Comparison of ENCODE assay signal across 8 cellular contexts in the genomic region with DNA sequence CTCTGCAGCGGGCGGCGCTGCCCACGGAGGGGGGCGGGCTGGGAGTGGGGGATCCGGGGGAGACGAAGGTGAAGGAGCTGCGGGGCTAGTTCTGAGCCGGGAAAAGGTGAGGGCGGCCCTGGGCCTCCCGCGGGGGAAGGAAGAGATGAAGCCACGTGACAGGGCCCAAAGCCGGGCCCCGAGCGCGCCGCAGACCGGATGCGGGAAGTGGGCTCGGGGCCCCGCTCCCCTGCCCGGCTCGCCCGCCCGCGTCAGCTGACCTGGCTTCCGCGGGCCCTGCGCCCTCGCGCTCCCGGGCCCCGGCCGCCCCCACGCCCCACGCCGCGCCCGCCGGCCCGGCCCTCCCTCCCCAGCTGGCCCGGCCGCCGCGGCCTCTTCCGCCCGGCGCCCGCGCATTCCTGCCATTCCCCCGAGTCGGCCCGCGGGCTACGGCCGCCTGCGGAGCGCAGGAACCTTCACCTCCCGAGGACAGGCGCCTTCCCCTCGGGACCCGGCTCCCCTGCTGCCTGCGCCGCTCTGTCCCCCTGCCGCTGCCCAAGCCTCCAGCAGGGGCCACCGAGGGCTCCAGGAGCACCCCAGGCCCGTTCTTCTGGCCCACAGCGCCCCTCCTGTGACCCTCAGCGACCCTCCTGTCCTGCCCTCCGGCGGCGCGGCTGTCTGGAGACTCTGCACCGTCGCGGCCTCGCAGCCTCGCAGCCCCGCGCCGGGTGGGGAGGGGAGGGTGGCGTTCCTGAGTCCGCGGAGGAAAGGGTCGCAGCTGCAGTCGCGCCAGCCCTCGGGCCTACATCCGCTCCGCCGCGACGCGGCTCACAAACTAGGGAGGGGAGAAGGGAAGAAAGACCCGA. TPM values are rescaled to one million over a fixed set of nuclear protein-coding genes. Genes with fewer than 3 reads are reported as not detected.
DNase-seq lines count a peak whose midpoint lies in the region; ATAC-seq and TF ChIP-seq lines count a peak whose summit lies in the region.

No MANE protein-coding gene starts in this region.

- H3K27ac ChIP-seq in HCT116 (ENCODE audit: low read depth, low read length) (peak overlapping the region; percentile 61), coronary artery (peak overlapping the region; percentile 95 to 99), left lung (peak overlapping the region; percentile 99 to 100)

- H3K9me3 ChIP-seq in HCT116 (ENCODE audit: control insufficient read depth in 1 of 2, insufficient read depth in 1 of 2, low read depth in 1 of 2, low read length in 2 of 2), result no peaks in the 10 kb centered on the region
- no peaks in the 10 kb centered on the region for H3K9me3 ChIP-seq in left lung

- RAD21 ChIA-PET in HCT116 (lab: Charles Lee; ENCODE audit: low non-redundant PET in 1 of 2, low total read pairs in 2 of 2, uncharacterized antibody in 2 of 2, unreplicated experiment in 2 of 2), result no interaction called here

- H3K27me3 ChIP-seq in HCT116 (ENCODE audit: insufficient read depth, low read length) (no peaks in the 10 kb centered on the region), left lung (no peaks in the 10 kb centered on the region)

- CTCF ChIA-PET in HCT116 (lab: Charles Lee), result interaction anchor here (0.9 to 1.0 kb wide), 2 partner anchors 67 to 109 kb away, joined by 3 read pairs; partner anchors contain the start of gene WNK1

- H3K79me2 ChIP-seq in HCT116 (ENCODE audit: insufficient read depth, low read length), result no peaks in the 10 kb centered on the region

- ATAC-seq in HCT116 (peak; percentile 81), left lung (peak; percentile 59)

- intact Hi-C loops in HCT116 (cut with micrococcal nuclease) (loop anchor here (5.0 kb wide), 1 partner anchor 109 kb away; the partner anchor contains the start of gene WNK1), left lung (cut with DNase I) (no loop called here)

- peak; percentile 30 for TF ChIP-seq POLR2A in HCT116 (IDR thresholded peaks at IDR 0.05; ENCODE audit: borderline replicate concordance, extremely low read depth, insufficient read depth, insufficient read length)

- no TSS peak for BruUV-seq in HCT116 (replicated peaks; lab: Mats Ljungman, UMichigan)

- no peak for TF ChIP-seq RAD21 in HCT116 (IDR thresholded peaks at IDR 0.05; ENCODE audit: low read depth)

- peak overlapping the region; percentile 68 for H3K9ac ChIP-seq in HCT116 (ENCODE audit: low read length)

- H3K4me1 ChIP-seq in HCT116 (ENCODE audit: control insufficient read depth in 1 of 2, insufficient read depth in 2 of 2, low read length in 2 of 2), result peaks cover 10 to 47% of the 10 kb centered on the region in 2 experiments
- peaks cover 46 to 87% of the 10 kb centered on the region in 2 donors for H3K4me1 ChIP-seq in left lung

- H3K36me3 ChIP-seq in HCT116 (ENCODE audit: control insufficient read depth in 1 of 2, insufficient read depth in 2 of 2, low read length in 2 of 2), result no peaks in the 10 kb centered on the region
- H3K36me3 ChIP-seq in left lung, result peaks cover 0 to 7% of the 10 kb centered on the region in 2 donors

- no peaks in the 10 kb centered on the region for H4K20me1 ChIP-seq in HCT116 (ENCODE audit: insufficient read depth)

- no peak for DNase-seq in HCT116 (ENCODE audit: low read depth, low spot score)
- peak; percentile 56 for DNase-seq in NAMALWA (ENCODE audit: low spot score)
- DNase-seq in activated CD4-positive, alpha-beta T cell treated with anti-CD3 and anti-CD28 coated beads for 48 hours, result peak; percentile 82
- DNase-seq in coronary artery (ENCODE audit: low spot score), result peak; percentile 80
- peak; percentile 87 to 96 for DNase-seq in left lung
- peak; percentile 71 for DNase-seq in stimulated activated CD4-positive, alpha-beta T cell treated with anti-CD3 and anti-CD28 coated beads, Interleukin-4, amount 100 ng/mL, for 24 hours
- DNase-seq in COLO829 (ENCODE audit: low spot score), result no peak

- POLR2A ChIA-PET in HCT116 (lab: Charles Lee), result interaction anchor here (0.7 to 1.4 kb wide), 2 partner anchors 108 to 109 kb away, joined by 3 to 8 read pairs; partner anchors contain the start of gene WNK1

- peak overlapping the region; percentile 76 for H3K4me2 ChIP-seq in HCT116 (ENCODE audit: low read length)

- H3K4me3 ChIP-seq in HCT116 (replicated peaks in 1 of 2; ENCODE audit: low read depth in 1 of 2, low read length in 2 of 2), result peak overlapping the region; percentile 44 to 55
- H3K4me3 ChIP-seq in coronary artery, result peak overlapping the region; percentile 78
- peak overlapping the region; percentile 59 to 66 for H3K4me3 ChIP-seq in left lung

- H2AFZ ChIP-seq in HCT116 (ENCODE audit: low read depth, low read length, poor library complexity, severe bottlenecking), result peak overlapping the region; percentile 49

- TF ChIP-seq CTCF in GM12874 (IDR thresholded peaks at IDR 0.05; ENCODE audit: insufficient read depth, low read depth, low read length) (peak; percentile 60), HCT116 (IDR thresholded peaks at IDR 0.05 in 2 of 3, conservative IDR thresholded peaks at IDR 0.05 in 1 of 3; ENCODE audit: borderline replicate concordance in 1 of 3, insufficient read depth in 1 of 3, low read depth in 2 of 3, low read length in 2 of 3) (peak in 2 of 3 experiments; percentile 29 to 40; a peak in 2 of 6 replicates), coronary artery (IDR thresholded peaks at IDR 0.05) (no peak), left lung (IDR thresholded peaks at IDR 0.05) (peak; percentile 8 to 49)

- H3K9me2 ChIP-seq in HCT116 (ENCODE audit: insufficient read depth), result no peaks in the 10 kb centered on the region

TF ChIP-seq in HCT116, 20 proteins besides CTCF, POLR2A, EP300 and RAD21 (continues in another document):
- TF ChIP-seq CEBPB (IDR thresholded peaks at IDR 0.05; ENCODE audit: low read depth), result no peak
- TF ChIP-seq, protein P1, sequence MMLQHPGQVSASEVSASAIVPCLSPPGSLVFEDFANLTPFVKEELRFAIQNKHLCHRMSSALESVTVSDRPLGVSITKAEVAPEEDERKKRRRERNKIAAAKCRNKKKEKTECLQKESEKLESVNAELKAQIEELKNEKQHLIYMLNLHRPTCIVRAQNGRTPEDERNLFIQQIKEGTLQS (IDR thresholded peaks at IDR 0.05), result no peak
- TF ChIP-seq ZFX (IDR thresholded peaks at IDR 0.05), result peak; percentile 95
- no peak for TF ChIP-seq SIN3A (IDR thresholded peaks at IDR 0.05; ENCODE audit: low read depth)
- no peak for TF ChIP-seq TCF7L2 (IDR thresholded peaks at IDR 0.05; ENCODE audit: borderline replicate concordance, extremely low read depth, insufficient read depth, insufficient read length)
- TF ChIP-seq SP1 (IDR thresholded peaks at IDR 0.05; ENCODE audit: low read depth), result no peak
- TF ChIP-seq ZNF274 (IDR thresholded peaks at IDR 0.05; ENCODE audit: low read depth, low read length), result no peak
- TF ChIP-seq EZH2 (IDR thresholded peaks at IDR 0.05), result no peak
- no peak for TF ChIP-seq EZH2phosphoT487 (IDR thresholded peaks at IDR 0.05; ENCODE audit: borderline replicate concordance)
- TF ChIP-seq, protein P2, sequence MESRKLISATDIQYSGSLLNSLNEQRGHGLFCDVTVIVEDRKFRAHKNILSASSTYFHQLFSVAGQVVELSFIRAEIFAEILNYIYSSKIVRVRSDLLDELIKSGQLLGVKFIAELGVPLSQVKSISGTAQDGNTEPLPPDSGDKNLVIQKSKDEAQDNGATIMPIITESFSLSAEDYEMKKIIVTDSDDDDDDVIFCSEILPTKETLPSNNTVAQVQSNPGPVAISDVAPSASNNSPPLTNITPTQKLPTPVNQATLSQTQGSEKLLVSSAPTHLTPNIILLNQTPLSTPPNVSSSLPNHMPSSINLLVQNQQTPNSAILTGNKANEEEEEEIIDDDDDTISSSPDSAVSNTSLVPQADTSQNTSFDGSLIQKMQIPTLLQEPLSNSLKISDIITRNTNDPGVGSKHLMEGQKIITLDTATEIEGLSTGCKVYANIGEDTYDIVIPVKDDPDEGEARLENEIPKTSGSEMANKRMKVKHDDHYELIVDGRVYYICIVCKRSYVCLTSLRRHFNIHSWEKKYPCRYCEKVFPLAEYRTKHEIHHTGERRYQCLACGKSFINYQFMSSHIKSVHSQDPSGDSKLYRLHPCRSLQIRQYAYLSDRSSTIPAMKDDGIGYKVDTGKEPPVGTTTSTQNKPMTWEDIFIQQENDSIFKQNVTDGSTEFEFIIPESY (IDR thresholded peaks at IDR 0.05; ENCODE audit: extremely low read depth, insufficient replicate concordance, low read length), result no peak
- TF ChIP-seq YY1 (IDR thresholded peaks at IDR 0.05; ENCODE audit: extremely low read depth, insufficient replicate concordance, low read depth, low read length), result no peak
- TF ChIP-seq JUND (IDR thresholded peaks at IDR 0.05), result no peak
- TF ChIP-seq ELF1 (IDR thresholded peaks at IDR 0.05; ENCODE audit: borderline replicate concordance, low read depth), result no peak
- TF ChIP-seq, protein P3, sequence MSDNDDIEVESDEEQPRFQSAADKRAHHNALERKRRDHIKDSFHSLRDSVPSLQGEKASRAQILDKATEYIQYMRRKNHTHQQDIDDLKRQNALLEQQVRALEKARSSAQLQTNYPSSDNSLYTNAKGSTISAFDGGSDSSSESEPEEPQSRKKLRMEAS (IDR thresholded peaks at IDR 0.05), result peak; percentile 75
- TF ChIP-seq, protein P4, sequence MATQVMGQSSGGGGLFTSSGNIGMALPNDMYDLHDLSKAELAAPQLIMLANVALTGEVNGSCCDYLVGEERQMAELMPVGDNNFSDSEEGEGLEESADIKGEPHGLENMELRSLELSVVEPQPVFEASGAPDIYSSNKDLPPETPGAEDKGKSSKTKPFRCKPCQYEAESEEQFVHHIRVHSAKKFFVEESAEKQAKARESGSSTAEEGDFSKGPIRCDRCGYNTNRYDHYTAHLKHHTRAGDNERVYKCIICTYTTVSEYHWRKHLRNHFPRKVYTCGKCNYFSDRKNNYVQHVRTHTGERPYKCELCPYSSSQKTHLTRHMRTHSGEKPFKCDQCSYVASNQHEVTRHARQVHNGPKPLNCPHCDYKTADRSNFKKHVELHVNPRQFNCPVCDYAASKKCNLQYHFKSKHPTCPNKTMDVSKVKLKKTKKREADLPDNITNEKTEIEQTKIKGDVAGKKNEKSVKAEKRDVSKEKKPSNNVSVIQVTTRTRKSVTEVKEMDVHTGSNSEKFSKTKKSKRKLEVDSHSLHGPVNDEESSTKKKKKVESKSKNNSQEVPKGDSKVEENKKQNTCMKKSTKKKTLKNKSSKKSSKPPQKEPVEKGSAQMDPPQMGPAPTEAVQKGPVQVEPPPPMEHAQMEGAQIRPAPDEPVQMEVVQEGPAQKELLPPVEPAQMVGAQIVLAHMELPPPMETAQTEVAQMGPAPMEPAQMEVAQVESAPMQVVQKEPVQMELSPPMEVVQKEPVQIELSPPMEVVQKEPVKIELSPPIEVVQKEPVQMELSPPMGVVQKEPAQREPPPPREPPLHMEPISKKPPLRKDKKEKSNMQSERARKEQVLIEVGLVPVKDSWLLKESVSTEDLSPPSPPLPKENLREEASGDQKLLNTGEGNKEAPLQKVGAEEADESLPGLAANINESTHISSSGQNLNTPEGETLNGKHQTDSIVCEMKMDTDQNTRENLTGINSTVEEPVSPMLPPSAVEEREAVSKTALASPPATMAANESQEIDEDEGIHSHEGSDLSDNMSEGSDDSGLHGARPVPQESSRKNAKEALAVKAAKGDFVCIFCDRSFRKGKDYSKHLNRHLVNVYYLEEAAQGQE (IDR thresholded peaks at IDR 0.05; ENCODE audit: low read depth), result no peak

RNA-seq across cellular contexts. Expression of gene NINJ2, which starts 20.4 kb away (rescaled TPM):
- total RNA-seq in HCT116 (2021; ENCODE audit: unreplicated experiment) (not detected), left lung (10 to 100 TPM; 13.0 to 18.0 TPM)
- 0.16 TPM in 1 of 2 replicates, not detected in the other for polyA plus RNA-seq in HCT116 (2012)

Comparison
In these comparisons a context has a peak if more than half of its experiments do, and no peak if none do; other contexts are left out.
1. DNase-seq: peak in NAMALWA (single experiment), activated CD4-positive, alpha-beta T cell treated with anti-CD3 and anti-CD28 coated beads for 48 hours (single experiment), coronary artery (single experiment), left lung (2 of 2) and stimulated activated CD4-positive, alpha-beta T cell treated with anti-CD3 and anti-CD28 coated beads, Interleukin-4, amount 100 ng/mL, for 24 hours (single experiment); none in HCT116 (single experiment) and COLO829 (single experiment).
2. RNA of gene NINJ2, which starts 20.4 kb away (total RNA-seq): 13.0 to 18.0 TPM in left lung; not detected in HCT116 (single experiment); every median in the first group is over 10 times any median in the second.
3. Peak in every context shown above with its lines, with median percentiles within 50 percentile points of each other: H3K27ac ChIP-seq and H3K4me3 ChIP-seq.